In genomic region chr3:184786271-184787010, GRCh38 we compare ENCODE assay signal across 8 cellular contexts.
DNase-seq lines count a peak whose midpoint lies in the region; ATAC-seq lines count a peak whose summit lies in the region.

No MANE protein-coding gene starts in this region.

- H3K4me3 Mint-ChIP-seq in activated T-cell treated with anti-CD3 and anti-CD28 coated beads, Interleukin-2, amount 50 U/mL, for 24 hours: no peak overlapping the region
- no peak overlapping the region for H3K4me3 Mint-ChIP-seq in activated naive CD8-positive, alpha-beta T cell treated with anti-CD3 and anti-CD28 coated beads, Interleukin-2, amount 50 U/mL, for 24 hours

- H3K4me1 Mint-ChIP-seq in activated T-cell treated with anti-CD3 and anti-CD28 coated beads, Interleukin-2, amount 50 U/mL, for 24 hours (ENCODE audit: low read depth): peaks cover 26% of the 10 kb centered on the region
- H3K4me1 Mint-ChIP-seq in activated naive CD8-positive, alpha-beta T cell treated with anti-CD3 and anti-CD28 coated beads, Interleukin-2, amount 50 U/mL, for 24 hours: peaks cover 22% of the 10 kb centered on the region

- no peaks in the 10 kb centered on the region for H3K36me3 Mint-ChIP-seq in activated T-cell treated with anti-CD3 and anti-CD28 coated beads, Interleukin-2, amount 50 U/mL, for 24 hours (ENCODE audit: low read depth)
- no peaks in the 10 kb centered on the region for H3K36me3 Mint-ChIP-seq in activated naive CD8-positive, alpha-beta T cell treated with anti-CD3 and anti-CD28 coated beads, Interleukin-2, amount 50 U/mL, for 24 hours (ENCODE audit: low read depth)

- no peak overlapping the region for H3K27ac Mint-ChIP-seq in activated T-cell treated with anti-CD3 and anti-CD28 coated beads, Interleukin-2, amount 50 U/mL, for 24 hours
- no peak overlapping the region for H3K27ac Mint-ChIP-seq in activated naive CD8-positive, alpha-beta T cell treated with anti-CD3 and anti-CD28 coated beads, Interleukin-2, amount 50 U/mL, for 24 hours

- peak; percentile 42 for DNase-seq in activated T-cell treated with anti-CD3 and anti-CD28 coated beads, Interleukin-2, amount 50 U/mL, for 24 hours
- DNase-seq in activated T-cell treated with anti-CD3 and anti-CD28 coated beads, Interleukin-2, amount 50 U/mL, for 1 hour: no peak
- peak; percentile 26 for DNase-seq in activated naive CD8-positive, alpha-beta T cell treated with anti-CD3 and anti-CD28 coated beads, Interleukin-2, amount 50 U/mL, for 24 hours
- DNase-seq in hepatic stellate cell (ENCODE audit: low spot score) (peak; percentile 95), stromal cell of bone marrow (ENCODE audit: low read depth) (peak; percentile 91), DMS153 (lab: John Stamatoyannopoulos, UW) (no peak), NCI-H1694 (lab: John Stamatoyannopoulos, UW) (no peak)

- H3K9me3 Mint-ChIP-seq in activated T-cell treated with anti-CD3 and anti-CD28 coated beads, Interleukin-2, amount 50 U/mL, for 24 hours: no peaks in the 10 kb centered on the region
- no peaks in the 10 kb centered on the region for H3K9me3 Mint-ChIP-seq in activated naive CD8-positive, alpha-beta T cell treated with anti-CD3 and anti-CD28 coated beads, Interleukin-2, amount 50 U/mL, for 24 hours

- peak; percentile 73 for ATAC-seq in activated naive CD8-positive, alpha-beta T cell treated with anti-CD3 and anti-CD28 coated beads, Interleukin-2, amount 50 U/mL, for 24 hours
- ATAC-seq in GM19455 (IDR thresholded peaks at IDR 0.05; ENCODE audit: unreplicated experiment): no peak

- H3K27me3 Mint-ChIP-seq in activated T-cell treated with anti-CD3 and anti-CD28 coated beads, Interleukin-2, amount 50 U/mL, for 24 hours: peaks cover 3% of the 10 kb centered on the region
- H3K27me3 Mint-ChIP-seq in activated naive CD8-positive, alpha-beta T cell treated with anti-CD3 and anti-CD28 coated beads, Interleukin-2, amount 50 U/mL, for 24 hours: peaks cover 7% of the 10 kb centered on the region

Comparison
In these comparisons a context has a peak if more than half of its experiments do, and no peak if none do; other contexts are left out.
1. DNase-seq: peak in activated T-cell treated with anti-CD3 and anti-CD28 coated beads, Interleukin-2, amount 50 U/mL, for 24 hours (single experiment), activated naive CD8-positive, alpha-beta T cell treated with anti-CD3 and anti-CD28 coated beads, Interleukin-2, amount 50 U/mL, for 24 hours (single experiment), hepatic stellate cell (single experiment) and stromal cell of bone marrow (single experiment); none in activated T-cell treated with anti-CD3 and anti-CD28 coated beads, Interleukin-2, amount 50 U/mL, for 1 hour (single experiment), DMS153 (single experiment) and NCI-H1694 (single experiment).